1 cellular context compared by ENCODE assay signal in the genomic region with DNA sequence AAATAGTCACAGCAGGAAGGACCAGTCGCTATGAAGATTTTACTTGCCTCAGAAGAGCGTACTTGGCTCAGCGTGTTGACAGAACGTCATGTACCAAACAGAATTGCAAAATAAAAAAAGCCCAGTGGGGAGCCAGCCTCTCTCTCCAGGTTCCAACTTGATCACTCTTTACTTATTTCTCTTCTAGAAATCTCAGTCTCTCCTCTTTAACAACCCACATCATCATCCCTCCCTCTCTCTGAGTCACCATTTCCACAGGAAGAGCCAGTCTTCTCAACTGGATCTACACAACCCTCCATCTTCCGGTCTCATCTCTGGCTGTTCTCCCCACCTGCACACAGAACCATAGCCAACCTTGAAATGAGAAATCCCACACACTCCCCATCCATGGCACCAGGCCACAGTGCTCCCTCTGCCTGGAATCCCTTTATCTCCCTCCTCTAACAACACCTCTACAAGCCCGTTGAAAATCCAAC.
TF ChIP-seq lines count a peak whose summit lies in the region.

No MANE protein-coding gene starts in this region.

TF ChIP-seq in GM23338, 12 proteins besides CTCF, POLR2A, EP300 and RAD21 (continued from another document):
- TF ChIP-seq, protein P1, sequence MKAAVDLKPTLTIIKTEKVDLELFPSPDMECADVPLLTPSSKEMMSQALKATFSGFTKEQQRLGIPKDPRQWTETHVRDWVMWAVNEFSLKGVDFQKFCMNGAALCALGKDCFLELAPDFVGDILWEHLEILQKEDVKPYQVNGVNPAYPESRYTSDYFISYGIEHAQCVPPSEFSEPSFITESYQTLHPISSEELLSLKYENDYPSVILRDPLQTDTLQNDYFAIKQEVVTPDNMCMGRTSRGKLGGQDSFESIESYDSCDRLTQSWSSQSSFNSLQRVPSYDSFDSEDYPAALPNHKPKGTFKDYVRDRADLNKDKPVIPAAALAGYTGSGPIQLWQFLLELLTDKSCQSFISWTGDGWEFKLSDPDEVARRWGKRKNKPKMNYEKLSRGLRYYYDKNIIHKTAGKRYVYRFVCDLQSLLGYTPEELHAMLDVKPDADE (IDR thresholded peaks at IDR 0.05) = no peak
- no peak for TF ChIP-seq ZNF331 (CRISPR knock-in tag; IDR thresholded peaks at IDR 0.05; ENCODE audit: low read depth)
- TF ChIP-seq CREB1 (CRISPR knock-in tag; IDR thresholded peaks at IDR 0.05; ENCODE audit: low read depth) = no peak
- no peak for TF ChIP-seq POLR2AphosphoS5 (IDR thresholded peaks at IDR 0.05; ENCODE audit: low read depth)
- no peak for TF ChIP-seq STAT1 (IDR thresholded peaks at IDR 0.05; ENCODE audit: unreplicated experiment)
